In genomic region chr5:137782055-137782454, GRCh38 we compare ENCODE assay signal across 1 cellular context.
TF ChIP-seq lines count a peak whose summit lies in the region.

No MANE protein-coding gene starts in this region.

TF ChIP-seq in GM12878, 131 proteins besides CTCF, POLR2A, EP300 and RAD21:
- TF ChIP-seq GATAD2B (conservative IDR thresholded peaks at IDR 0.05; ENCODE audit: low read depth) (no peak), ZNF384 (IDR thresholded peaks at IDR 0.05; ENCODE audit: borderline replicate concordance, low read depth, low read length) (peak; percentile 69), CBX3 (IDR thresholded peaks at IDR 0.05; ENCODE audit: borderline replicate concordance, low read depth) (no peak), MXI1 (IDR thresholded peaks at IDR 0.05; ENCODE audit: low read depth, low read length) (no peak), RELA (IDR thresholded peaks at IDR 0.05; ENCODE audit: borderline replicate concordance, partially characterized antibody) (no peak), LARP7 (IDR thresholded peaks at IDR 0.05) (no peak), JUNB (IDR thresholded peaks at IDR 0.05) (peak; percentile 26)
